In the genomic region with DNA sequence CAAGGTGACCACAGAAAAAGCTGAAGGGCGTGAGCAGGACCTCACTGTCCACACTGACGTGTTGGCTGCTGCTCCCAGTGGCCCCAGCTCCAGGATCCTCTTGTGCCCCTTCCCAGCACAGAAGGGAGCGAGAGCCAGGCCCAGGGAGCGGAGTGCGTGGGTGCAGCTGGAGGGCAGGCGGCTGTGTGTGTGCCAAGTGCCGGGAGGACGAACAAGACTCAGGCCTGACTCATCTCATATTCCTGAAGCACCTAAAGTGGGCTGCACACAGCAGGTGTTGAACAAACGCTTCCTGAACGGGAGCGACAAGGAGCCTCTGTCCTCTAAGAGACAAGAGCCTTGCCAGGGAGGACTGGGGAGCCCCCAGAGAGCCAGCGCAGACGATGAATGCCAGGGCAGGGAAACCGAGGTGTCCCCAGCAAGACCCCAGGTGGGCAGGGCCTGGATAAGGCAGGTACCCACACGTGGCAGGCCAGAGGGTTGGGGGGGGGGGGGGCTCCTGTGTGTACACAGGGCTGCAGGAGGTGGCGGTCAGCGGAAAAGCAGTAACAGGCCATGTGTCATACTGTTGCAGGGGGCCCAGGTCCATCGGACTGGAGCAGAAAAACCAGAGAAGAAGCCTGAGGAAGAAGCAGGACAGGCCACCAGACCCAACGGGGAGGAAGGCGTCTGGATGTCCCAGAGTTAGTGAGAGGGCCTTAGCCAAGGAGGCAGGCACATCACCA, we compare ENCODE assay signal across 9 cellular contexts.
DNase-seq lines count a peak whose midpoint lies in the region; TF ChIP-seq lines count a peak whose summit lies in the region.
"Had no signal": no experiment of that assay in that cellular context is flagged by ENCODE, and none has a peak within 500 bp of the region (broad histone marks: within the 10 kb centered on the region; RNA-seq: fewer than 3 reads in every experiment).

No MANE protein-coding gene starts in this region.

- H3K27ac ChIP-seq in left ventricle myocardium inferior (replicated peaks) (peak overlapping the region; percentile 81), temporal lobe (ENCODE audit: low read depth, low read length) (peak overlapping the region; percentile 69), ascending aorta (no peak overlapping the region)

- H3K4me3 ChIP-seq in left ventricle myocardium inferior (no peak overlapping the region), ascending aorta (no peak overlapping the region)

- TF ChIP-seq CTCF in left ventricle myocardium inferior (IDR thresholded peaks at IDR 0.05; ENCODE audit: borderline replicate concordance) (no peak), ascending aorta (IDR thresholded peaks at IDR 0.05) (no peak)

- H3K27me3 ChIP-seq in left ventricle myocardium inferior (ENCODE audit: low read depth) (no peaks in the 10 kb centered on the region), ascending aorta (no peaks in the 10 kb centered on the region)

- peaks cover 60% of the 10 kb centered on the region for H3K4me1 ChIP-seq in left ventricle myocardium inferior
- H3K4me1 ChIP-seq in ascending aorta, result peaks cover 0 to 7% of the 10 kb centered on the region in 2 donors

- peak; percentile 75 for DNase-seq in M059J (ENCODE audit: low read depth)
- peak; percentile 74 for DNase-seq in amniotic epithelial cell (ENCODE audit: low read depth)
- peak; percentile 36 for DNase-seq in left ventricle myocardium inferior
- DNase-seq in T1000 (lab: John Stamatoyannopoulos, UW), result no peak
- no peak for DNase-seq in NOMO-1 treated with DMSO at 0.1 percent for 48 hours (lab: John Stamatoyannopoulos, UW; ENCODE audit: unreplicated experiment)
- DNase-seq in ascending aorta (ENCODE audit: low spot score in 2 of 2), result no peak
- DNase-seq: effector CD8-positive, alpha-beta T cell; T-helper 1 cell had no signal

- intact Hi-C loops in left ventricle myocardium inferior (cut with micrococcal nuclease) (no loop called here), ascending aorta (cut with DNase I) (no loop called here)

- H3K36me3 ChIP-seq in left ventricle myocardium inferior, result no peaks in the 10 kb centered on the region
- H3K36me3 ChIP-seq in ascending aorta, result no peaks in the 10 kb centered on the region

- H3K9me3 ChIP-seq in left ventricle myocardium inferior (replicated peaks), result no peaks in the 10 kb centered on the region
- no peaks in the 10 kb centered on the region for H3K9me3 ChIP-seq in ascending aorta

Comparison
In these comparisons a context has a peak if more than half of its experiments do, and no peak if none do; other contexts are left out.
1. DNase-seq: peak in M059J (single experiment), amniotic epithelial cell (single experiment) and left ventricle myocardium inferior (single experiment); none in T1000 (single experiment), NOMO-1 treated with DMSO at 0.1 percent for 48 hours (single experiment) and ascending aorta (0 of 2).
2. H3K27ac ChIP-seq: peak in left ventricle myocardium inferior (single experiment) and temporal lobe (single experiment); none in ascending aorta (0 of 2).